ENCODE assay signal across 1 cellular context in the genomic region with DNA sequence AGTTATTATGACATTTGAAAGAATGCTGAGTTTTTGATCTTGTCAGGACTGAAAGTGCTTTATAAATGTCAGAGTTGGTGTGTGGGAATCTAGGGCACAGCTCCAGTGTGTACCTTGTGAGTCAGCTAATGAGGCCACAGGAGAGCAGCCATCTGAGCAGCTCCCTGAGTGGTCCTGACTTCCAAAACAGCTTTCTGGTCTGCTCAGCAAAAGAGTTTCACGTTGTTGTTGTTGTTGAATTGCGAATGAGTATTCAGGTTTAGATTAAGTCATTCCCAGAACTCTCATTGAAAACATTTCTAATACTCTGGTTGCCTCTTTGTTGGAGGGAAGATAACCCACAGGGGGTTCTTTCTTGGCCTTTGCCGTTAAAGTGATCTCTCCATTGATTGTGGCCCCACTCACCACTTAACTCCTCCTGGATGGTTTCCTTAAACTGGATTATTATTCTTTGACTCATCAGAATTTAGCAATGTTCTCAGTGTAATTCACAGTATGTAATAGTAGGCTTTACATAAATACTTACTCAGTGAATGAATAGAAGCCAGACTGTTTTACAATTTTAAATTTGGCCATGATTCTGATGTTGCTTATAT.
TF ChIP-seq lines count a peak whose summit lies in the region.

No MANE protein-coding gene starts in this region.

TF ChIP-seq in WTC11, 78 proteins besides CTCF, POLR2A, EP300 and RAD21 (continued from another document):
- TF ChIP-seq, protein P1, sequence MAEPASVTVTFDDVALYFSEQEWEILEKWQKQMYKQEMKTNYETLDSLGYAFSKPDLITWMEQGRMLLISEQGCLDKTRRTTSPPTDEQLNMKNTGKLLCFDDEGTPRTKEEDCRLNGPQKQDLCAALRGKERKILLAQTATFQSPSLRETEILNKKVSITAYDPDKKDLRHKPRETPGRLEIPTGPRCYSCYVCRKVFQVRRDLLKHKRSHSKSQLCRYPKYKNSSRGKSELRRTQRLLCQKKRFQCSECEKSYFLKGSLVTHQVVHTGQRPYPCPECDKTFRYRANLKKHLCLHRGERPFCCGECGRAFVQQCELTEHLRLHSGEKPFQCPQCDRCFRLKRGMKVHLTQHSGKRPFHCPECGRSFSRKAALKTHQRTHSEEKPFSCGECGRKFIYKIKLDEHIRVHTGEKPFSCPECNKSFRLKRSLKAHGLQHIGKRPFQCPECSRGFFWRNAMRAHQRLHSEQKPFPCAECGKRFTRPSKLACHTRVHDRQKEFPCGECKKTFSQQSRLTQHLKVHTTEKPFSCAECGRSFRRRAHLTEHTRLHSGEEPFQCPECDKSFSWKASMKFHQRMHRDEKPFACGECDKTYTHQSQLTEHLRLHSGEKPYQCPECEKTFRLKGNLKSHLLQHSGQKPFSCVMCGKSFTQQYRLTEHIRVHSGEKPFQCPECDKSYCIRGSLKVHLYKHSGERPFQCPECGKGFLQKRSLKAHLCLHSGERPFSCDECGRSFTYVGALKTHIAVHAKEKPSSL (CRISPR knock-in tag; conservative IDR thresholded peaks at IDR 0.05) = no peak
- TF ChIP-seq TCF7 (CRISPR knock-in tag; IDR thresholded peaks at IDR 0.05; ENCODE audit: low read depth) (no peak), CREB1 (CRISPR knock-in tag; IDR thresholded peaks at IDR 0.05) (no peak), ZNF396 (CRISPR knock-in tag; IDR thresholded peaks at IDR 0.05; ENCODE audit: borderline replicate concordance) (no peak), FOXP1 (CRISPR knock-in tag; IDR thresholded peaks at IDR 0.05; ENCODE audit: borderline replicate concordance) (no peak), GTF2I (CRISPR knock-in tag; conservative IDR thresholded peaks at IDR 0.05) (no peak), RELA (CRISPR knock-in tag; IDR thresholded peaks at IDR 0.05; ENCODE audit: borderline replicate concordance) (no peak), SP1 (CRISPR knock-in tag; conservative IDR thresholded peaks at IDR 0.05) (no peak), NR2C2 (CRISPR knock-in tag; IDR thresholded peaks at IDR 0.05) (no peak)
- TF ChIP-seq, protein P2, sequence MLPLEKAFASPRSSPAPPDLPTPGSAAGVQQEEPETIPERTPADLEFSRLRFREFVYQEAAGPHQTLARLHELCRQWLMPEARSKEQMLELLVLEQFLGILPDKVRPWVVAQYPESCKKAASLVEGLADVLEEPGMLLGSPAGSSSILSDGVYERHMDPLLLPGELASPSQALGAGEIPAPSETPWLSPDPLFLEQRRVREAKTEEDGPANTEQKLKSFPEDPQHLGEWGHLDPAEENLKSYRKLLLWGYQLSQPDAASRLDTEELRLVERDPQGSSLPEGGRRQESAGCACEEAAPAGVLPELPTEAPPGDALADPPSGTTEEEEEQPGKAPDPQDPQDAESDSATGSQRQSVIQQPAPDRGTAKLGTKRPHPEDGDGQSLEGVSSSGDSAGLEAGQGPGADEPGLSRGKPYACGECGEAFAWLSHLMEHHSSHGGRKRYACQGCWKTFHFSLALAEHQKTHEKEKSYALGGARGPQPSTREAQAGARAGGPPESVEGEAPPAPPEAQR (CRISPR knock-in tag; IDR thresholded peaks at IDR 0.05) = no peak
- TF ChIP-seq, protein P3, sequence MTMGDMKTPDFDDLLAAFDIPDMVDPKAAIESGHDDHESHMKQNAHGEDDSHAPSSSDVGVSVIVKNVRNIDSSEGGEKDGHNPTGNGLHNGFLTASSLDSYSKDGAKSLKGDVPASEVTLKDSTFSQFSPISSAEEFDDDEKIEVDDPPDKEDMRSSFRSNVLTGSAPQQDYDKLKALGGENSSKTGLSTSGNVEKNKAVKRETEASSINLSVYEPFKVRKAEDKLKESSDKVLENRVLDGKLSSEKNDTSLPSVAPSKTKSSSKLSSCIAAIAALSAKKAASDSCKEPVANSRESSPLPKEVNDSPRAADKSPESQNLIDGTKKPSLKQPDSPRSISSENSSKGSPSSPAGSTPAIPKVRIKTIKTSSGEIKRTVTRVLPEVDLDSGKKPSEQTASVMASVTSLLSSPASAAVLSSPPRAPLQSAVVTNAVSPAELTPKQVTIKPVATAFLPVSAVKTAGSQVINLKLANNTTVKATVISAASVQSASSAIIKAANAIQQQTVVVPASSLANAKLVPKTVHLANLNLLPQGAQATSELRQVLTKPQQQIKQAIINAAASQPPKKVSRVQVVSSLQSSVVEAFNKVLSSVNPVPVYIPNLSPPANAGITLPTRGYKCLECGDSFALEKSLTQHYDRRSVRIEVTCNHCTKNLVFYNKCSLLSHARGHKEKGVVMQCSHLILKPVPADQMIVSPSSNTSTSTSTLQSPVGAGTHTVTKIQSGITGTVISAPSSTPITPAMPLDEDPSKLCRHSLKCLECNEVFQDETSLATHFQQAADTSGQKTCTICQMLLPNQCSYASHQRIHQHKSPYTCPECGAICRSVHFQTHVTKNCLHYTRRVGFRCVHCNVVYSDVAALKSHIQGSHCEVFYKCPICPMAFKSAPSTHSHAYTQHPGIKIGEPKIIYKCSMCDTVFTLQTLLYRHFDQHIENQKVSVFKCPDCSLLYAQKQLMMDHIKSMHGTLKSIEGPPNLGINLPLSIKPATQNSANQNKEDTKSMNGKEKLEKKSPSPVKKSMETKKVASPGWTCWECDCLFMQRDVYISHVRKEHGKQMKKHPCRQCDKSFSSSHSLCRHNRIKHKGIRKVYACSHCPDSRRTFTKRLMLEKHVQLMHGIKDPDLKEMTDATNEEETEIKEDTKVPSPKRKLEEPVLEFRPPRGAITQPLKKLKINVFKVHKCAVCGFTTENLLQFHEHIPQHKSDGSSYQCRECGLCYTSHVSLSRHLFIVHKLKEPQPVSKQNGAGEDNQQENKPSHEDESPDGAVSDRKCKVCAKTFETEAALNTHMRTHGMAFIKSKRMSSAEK (CRISPR knock-in tag; IDR thresholded peaks at IDR 0.05; ENCODE audit: borderline replicate concordance) = no peak
- TF ChIP-seq, protein P4, sequence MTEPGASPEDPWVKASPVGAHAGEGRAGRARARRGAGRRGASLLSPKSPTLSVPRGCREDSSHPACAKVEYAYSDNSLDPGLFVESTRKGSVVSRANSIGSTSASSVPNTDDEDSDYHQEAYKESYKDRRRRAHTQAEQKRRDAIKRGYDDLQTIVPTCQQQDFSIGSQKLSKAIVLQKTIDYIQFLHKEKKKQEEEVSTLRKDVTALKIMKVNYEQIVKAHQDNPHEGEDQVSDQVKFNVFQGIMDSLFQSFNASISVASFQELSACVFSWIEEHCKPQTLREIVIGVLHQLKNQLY (CRISPR knock-in tag; IDR thresholded peaks at IDR 0.05) = no peak
- TF ChIP-seq, protein P5, sequence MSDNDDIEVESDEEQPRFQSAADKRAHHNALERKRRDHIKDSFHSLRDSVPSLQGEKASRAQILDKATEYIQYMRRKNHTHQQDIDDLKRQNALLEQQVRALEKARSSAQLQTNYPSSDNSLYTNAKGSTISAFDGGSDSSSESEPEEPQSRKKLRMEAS (CRISPR knock-in tag; IDR thresholded peaks at IDR 0.05) = no peak
- TF ChIP-seq, protein P6, sequence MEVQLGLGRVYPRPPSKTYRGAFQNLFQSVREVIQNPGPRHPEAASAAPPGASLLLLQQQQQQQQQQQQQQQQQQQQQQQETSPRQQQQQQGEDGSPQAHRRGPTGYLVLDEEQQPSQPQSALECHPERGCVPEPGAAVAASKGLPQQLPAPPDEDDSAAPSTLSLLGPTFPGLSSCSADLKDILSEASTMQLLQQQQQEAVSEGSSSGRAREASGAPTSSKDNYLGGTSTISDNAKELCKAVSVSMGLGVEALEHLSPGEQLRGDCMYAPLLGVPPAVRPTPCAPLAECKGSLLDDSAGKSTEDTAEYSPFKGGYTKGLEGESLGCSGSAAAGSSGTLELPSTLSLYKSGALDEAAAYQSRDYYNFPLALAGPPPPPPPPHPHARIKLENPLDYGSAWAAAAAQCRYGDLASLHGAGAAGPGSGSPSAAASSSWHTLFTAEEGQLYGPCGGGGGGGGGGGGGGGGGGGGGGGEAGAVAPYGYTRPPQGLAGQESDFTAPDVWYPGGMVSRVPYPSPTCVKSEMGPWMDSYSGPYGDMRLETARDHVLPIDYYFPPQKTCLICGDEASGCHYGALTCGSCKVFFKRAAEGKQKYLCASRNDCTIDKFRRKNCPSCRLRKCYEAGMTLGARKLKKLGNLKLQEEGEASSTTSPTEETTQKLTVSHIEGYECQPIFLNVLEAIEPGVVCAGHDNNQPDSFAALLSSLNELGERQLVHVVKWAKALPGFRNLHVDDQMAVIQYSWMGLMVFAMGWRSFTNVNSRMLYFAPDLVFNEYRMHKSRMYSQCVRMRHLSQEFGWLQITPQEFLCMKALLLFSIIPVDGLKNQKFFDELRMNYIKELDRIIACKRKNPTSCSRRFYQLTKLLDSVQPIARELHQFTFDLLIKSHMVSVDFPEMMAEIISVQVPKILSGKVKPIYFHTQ (CRISPR knock-in tag; IDR thresholded peaks at IDR 0.05) = no peak
